In the genomic region with DNA sequence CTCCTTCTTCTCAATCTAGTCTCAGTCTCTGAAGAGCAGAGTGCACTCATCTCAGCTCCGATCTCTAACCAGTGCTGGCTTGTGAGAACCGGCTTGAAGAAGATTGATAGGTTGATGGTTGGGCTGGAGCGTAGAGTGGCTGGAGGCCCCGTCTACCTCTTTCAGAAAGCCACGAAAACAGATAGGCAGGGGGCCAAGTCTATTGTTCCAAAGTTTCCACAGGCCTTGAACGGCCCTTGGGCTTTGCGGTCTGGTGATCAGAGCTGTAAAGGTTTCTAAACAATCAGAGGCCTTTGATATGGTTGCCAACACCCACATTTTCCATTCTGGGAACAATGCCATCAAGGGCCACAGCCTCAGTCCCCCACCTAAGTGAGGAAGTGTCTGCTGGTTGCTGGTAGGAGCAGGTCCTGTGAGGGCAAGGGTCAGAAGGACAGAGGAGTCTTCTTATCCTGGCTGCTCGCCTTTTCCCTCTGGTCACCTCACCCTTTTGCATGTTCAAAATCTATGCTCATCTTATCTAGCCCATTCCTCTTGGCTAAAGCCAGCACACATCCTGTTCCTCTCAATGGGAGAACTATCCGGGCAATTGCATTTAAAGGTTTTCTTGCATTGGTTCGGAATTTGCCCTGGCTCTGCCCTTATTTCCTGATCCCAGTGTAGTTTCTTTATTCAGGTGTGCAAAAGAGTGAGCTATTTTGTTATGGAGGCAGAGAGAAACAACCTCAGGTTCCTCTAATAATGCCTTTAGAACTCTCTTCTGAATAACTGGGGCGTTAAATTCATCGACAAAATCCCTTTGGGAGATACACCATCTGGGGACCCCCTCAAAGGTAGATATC, we compare ENCODE assay signal across 1 cellular context.
TF ChIP-seq lines count a peak whose summit lies in the region.

No MANE protein-coding gene starts in this region.

TF ChIP-seq in K562, 482 proteins besides CTCF, POLR2A, EP300 and RAD21 (continued from another document and continues in another):
- TF ChIP-seq SP1 (CRISPR knock-in tag; IDR thresholded peaks at IDR 0.05) (peak; percentile 49; the same call in 1 of the 2 replicates), HSF4 (CRISPR knock-in tag; IDR thresholded peaks at IDR 0.05; ENCODE audit: borderline replicate concordance) (no peak), ZNF431 (CRISPR knock-in tag; IDR thresholded peaks at IDR 0.05) (no peak), BCOR (IDR thresholded peaks at IDR 0.05) (peak; percentile 89), SIN3A (IDR thresholded peaks at IDR 0.05; ENCODE audit: borderline replicate concordance in 2 of 2, control insufficient read depth in 1 of 2, low read depth in 2 of 2, low read length in 2 of 2) (no peak), HDAC1 (IDR thresholded peaks at IDR 0.05) (peak in 1 of 2 experiments; percentile 95; a peak in 2 of 4 replicates), EWSR1 (IDR thresholded peaks at IDR 0.05; ENCODE audit: borderline replicate concordance, low read depth, partially characterized antibody) (no peak), NFIX (CRISPR knock-in tag; IDR thresholded peaks at IDR 0.05; ENCODE audit: low read depth) (no peak), HNRNPK (IDR thresholded peaks at IDR 0.05; ENCODE audit: low read depth, low read length, poor library complexity, severe bottlenecking) (no peak), STAT5B (CRISPR knock-in tag; IDR thresholded peaks at IDR 0.05) (no peak), HMG20B (CRISPR knock-in tag; IDR thresholded peaks at IDR 0.05) (no peak), MED1 (CRISPR knock-in tag; IDR thresholded peaks at IDR 0.05; ENCODE audit: borderline replicate concordance) (no peak), MYNN (IDR thresholded peaks at IDR 0.05) (no peak), MYNN (CRISPR knock-in tag; IDR thresholded peaks at IDR 0.05) (no peak), ZNF140 (CRISPR knock-in tag; IDR thresholded peaks at IDR 0.05) (no peak), EHMT2 (IDR thresholded peaks at IDR 0.05) (no peak), ETS2 (tag; IDR thresholded peaks at IDR 0.05; ENCODE audit: borderline replicate concordance, poor library complexity, severe bottlenecking) (no peak), CBFB (CRISPR knock-in tag; IDR thresholded peaks at IDR 0.05) (peak; percentile 93), HEY1 (CRISPR knock-in tag; IDR thresholded peaks at IDR 0.05; ENCODE audit: borderline replicate concordance) (peak; percentile 95), CBX8 (IDR thresholded peaks at IDR 0.05; ENCODE audit: borderline replicate concordance, extremely low read depth, low read depth, low read length, poor library complexity, severe bottlenecking) (no peak), ZNF384 (IDR thresholded peaks at IDR 0.05; ENCODE audit: low read depth, low read length) (no peak), CREB1 (IDR thresholded peaks at IDR 0.05) (no peak), CREB1 (CRISPR knock-in tag; IDR thresholded peaks at IDR 0.05) (no peak), CBFA2T3 (IDR thresholded peaks at IDR 0.05) (peak; percentile 83), ZNF778 (CRISPR knock-in tag; IDR thresholded peaks at IDR 0.05) (no peak)
- TF ChIP-seq, protein P1, sequence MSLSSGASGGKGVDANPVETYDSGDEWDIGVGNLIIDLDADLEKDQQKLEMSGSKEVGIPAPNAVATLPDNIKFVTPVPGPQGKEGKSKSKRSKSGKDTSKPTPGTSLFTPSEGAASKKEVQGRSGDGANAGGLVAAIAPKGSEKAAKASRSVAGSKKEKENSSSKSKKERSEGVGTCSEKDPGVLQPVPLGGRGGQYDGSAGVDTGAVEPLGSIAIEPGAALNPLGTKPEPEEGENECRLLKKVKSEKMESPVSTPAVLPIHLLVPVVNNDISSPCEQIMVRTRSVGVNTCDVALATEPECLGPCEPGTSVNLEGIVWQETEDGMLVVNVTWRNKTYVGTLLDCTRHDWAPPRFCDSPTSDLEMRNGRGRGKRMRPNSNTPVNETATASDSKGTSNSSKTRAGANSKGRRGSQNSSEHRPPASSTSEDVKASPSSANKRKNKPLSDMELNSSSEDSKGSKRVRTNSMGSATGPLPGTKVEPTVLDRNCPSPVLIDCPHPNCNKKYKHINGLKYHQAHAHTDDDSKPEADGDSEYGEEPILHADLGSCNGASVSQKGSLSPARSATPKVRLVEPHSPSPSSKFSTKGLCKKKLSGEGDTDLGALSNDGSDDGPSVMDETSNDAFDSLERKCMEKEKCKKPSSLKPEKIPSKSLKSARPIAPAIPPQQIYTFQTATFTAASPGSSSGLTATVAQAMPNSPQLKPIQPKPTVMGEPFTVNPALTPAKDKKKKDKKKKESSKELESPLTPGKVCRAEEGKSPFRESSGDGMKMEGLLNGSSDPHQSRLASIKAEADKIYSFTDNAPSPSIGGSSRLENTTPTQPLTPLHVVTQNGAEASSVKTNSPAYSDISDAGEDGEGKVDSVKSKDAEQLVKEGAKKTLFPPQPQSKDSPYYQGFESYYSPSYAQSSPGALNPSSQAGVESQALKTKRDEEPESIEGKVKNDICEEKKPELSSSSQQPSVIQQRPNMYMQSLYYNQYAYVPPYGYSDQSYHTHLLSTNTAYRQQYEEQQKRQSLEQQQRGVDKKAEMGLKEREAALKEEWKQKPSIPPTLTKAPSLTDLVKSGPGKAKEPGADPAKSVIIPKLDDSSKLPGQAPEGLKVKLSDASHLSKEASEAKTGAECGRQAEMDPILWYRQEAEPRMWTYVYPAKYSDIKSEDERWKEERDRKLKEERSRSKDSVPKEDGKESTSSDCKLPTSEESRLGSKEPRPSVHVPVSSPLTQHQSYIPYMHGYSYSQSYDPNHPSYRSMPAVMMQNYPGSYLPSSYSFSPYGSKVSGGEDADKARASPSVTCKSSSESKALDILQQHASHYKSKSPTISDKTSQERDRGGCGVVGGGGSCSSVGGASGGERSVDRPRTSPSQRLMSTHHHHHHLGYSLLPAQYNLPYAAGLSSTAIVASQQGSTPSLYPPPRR (CRISPR knock-in tag; IDR thresholded peaks at IDR 0.05; ENCODE audit: borderline replicate concordance), result peak; percentile 43; the same call in 1 of the 2 replicates
- TF ChIP-seq, protein P2, sequence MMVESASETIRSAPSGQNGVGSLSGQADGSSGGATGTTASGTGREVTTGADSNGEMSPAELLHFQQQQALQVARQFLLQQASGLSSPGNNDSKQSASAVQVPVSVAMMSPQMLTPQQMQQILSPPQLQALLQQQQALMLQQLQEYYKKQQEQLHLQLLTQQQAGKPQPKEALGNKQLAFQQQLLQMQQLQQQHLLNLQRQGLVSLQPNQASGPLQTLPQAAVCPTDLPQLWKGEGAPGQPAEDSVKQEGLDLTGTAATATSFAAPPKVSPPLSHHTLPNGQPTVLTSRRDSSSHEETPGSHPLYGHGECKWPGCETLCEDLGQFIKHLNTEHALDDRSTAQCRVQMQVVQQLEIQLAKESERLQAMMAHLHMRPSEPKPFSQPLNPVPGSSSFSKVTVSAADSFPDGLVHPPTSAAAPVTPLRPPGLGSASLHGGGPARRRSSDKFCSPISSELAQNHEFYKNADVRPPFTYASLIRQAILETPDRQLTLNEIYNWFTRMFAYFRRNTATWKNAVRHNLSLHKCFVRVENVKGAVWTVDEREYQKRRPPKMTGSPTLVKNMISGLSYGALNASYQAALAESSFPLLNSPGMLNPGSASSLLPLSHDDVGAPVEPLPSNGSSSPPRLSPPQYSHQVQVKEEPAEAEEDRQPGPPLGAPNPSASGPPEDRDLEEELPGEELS (CRISPR knock-in tag; IDR thresholded peaks at IDR 0.05; ENCODE audit: borderline replicate concordance), result no peak
- TF ChIP-seq, protein P3, sequence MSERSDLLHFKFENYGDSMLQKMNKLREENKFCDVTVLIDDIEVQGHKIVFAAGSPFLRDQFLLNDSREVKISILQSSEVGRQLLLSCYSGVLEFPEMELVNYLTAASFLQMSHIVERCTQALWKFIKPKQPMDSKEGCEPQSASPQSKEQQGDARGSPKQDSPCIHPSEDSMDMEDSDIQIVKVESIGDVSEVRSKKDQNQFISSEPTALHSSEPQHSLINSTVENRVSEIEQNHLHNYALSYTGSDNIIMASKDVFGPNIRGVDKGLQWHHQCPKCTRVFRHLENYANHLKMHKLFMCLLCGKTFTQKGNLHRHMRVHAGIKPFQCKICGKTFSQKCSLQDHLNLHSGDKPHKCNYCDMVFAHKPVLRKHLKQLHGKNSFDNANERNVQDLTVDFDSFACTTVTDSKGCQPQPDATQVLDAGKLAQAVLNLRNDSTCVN (CRISPR knock-in tag; IDR thresholded peaks at IDR 0.05), result no peak
- TF ChIP-seq, protein P4, sequence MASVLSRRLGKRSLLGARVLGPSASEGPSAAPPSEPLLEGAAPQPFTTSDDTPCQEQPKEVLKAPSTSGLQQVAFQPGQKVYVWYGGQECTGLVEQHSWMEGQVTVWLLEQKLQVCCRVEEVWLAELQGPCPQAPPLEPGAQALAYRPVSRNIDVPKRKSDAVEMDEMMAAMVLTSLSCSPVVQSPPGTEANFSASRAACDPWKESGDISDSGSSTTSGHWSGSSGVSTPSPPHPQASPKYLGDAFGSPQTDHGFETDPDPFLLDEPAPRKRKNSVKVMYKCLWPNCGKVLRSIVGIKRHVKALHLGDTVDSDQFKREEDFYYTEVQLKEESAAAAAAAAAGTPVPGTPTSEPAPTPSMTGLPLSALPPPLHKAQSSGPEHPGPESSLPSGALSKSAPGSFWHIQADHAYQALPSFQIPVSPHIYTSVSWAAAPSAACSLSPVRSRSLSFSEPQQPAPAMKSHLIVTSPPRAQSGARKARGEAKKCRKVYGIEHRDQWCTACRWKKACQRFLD (CRISPR knock-in tag; IDR thresholded peaks at IDR 0.05), result peak; percentile 64; the same call in 1 of the 2 replicates
- TF ChIP-seq, protein P5, sequence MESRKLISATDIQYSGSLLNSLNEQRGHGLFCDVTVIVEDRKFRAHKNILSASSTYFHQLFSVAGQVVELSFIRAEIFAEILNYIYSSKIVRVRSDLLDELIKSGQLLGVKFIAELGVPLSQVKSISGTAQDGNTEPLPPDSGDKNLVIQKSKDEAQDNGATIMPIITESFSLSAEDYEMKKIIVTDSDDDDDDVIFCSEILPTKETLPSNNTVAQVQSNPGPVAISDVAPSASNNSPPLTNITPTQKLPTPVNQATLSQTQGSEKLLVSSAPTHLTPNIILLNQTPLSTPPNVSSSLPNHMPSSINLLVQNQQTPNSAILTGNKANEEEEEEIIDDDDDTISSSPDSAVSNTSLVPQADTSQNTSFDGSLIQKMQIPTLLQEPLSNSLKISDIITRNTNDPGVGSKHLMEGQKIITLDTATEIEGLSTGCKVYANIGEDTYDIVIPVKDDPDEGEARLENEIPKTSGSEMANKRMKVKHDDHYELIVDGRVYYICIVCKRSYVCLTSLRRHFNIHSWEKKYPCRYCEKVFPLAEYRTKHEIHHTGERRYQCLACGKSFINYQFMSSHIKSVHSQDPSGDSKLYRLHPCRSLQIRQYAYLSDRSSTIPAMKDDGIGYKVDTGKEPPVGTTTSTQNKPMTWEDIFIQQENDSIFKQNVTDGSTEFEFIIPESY (CRISPR knock-in tag; IDR thresholded peaks at IDR 0.05), result no peak
- TF ChIP-seq, protein P6, sequence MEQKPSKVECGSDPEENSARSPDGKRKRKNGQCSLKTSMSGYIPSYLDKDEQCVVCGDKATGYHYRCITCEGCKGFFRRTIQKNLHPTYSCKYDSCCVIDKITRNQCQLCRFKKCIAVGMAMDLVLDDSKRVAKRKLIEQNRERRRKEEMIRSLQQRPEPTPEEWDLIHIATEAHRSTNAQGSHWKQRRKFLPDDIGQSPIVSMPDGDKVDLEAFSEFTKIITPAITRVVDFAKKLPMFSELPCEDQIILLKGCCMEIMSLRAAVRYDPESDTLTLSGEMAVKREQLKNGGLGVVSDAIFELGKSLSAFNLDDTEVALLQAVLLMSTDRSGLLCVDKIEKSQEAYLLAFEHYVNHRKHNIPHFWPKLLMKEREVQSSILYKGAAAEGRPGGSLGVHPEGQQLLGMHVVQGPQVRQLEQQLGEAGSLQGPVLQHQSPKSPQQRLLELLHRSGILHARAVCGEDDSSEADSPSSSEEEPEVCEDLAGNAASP (IDR thresholded peaks at IDR 0.05), result no peak
- TF ChIP-seq, protein P7, sequence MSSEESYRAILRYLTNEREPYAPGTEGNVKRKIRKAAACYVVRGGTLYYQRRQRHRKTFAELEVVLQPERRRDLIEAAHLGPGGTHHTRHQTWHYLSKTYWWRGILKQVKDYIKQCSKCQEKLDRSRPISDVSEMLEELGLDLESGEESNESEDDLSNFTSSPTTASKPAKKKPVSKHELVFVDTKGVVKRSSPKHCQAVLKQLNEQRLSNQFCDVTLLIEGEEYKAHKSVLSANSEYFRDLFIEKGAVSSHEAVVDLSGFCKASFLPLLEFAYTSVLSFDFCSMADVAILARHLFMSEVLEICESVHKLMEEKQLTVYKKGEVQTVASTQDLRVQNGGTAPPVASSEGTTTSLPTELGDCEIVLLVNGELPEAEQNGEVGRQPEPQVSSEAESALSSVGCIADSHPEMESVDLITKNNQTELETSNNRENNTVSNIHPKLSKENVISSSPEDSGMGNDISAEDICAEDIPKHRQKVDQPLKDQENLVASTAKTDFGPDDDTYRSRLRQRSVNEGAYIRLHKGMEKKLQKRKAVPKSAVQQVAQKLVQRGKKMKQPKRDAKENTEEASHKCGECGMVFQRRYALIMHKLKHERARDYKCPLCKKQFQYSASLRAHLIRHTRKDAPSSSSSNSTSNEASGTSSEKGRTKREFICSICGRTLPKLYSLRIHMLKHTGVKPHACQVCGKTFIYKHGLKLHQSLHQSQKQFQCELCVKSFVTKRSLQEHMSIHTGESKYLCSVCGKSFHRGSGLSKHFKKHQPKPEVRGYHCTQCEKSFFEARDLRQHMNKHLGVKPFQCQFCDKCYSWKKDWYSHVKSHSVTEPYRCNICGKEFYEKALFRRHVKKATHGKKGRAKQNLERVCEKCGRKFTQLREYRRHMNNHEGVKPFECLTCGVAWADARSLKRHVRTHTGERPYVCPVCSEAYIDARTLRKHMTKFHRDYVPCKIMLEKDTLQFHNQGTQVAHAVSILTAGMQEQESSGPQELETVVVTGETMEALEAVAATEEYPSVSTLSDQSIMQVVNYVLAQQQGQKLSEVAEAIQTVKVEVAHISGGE (CRISPR knock-in tag; IDR thresholded peaks at IDR 0.05), result no peak
- TF ChIP-seq, protein P8, sequence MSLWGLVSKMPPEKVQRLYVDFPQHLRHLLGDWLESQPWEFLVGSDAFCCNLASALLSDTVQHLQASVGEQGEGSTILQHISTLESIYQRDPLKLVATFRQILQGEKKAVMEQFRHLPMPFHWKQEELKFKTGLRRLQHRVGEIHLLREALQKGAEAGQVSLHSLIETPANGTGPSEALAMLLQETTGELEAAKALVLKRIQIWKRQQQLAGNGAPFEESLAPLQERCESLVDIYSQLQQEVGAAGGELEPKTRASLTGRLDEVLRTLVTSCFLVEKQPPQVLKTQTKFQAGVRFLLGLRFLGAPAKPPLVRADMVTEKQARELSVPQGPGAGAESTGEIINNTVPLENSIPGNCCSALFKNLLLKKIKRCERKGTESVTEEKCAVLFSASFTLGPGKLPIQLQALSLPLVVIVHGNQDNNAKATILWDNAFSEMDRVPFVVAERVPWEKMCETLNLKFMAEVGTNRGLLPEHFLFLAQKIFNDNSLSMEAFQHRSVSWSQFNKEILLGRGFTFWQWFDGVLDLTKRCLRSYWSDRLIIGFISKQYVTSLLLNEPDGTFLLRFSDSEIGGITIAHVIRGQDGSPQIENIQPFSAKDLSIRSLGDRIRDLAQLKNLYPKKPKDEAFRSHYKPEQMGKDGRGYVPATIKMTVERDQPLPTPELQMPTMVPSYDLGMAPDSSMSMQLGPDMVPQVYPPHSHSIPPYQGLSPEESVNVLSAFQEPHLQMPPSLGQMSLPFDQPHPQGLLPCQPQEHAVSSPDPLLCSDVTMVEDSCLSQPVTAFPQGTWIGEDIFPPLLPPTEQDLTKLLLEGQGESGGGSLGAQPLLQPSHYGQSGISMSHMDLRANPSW (CRISPR knock-in tag; IDR thresholded peaks at IDR 0.05), result no peak; the same call in 1 of the 2 replicates
